Comparison of ENCODE assay signal across 8 cellular contexts in the genomic region with DNA sequence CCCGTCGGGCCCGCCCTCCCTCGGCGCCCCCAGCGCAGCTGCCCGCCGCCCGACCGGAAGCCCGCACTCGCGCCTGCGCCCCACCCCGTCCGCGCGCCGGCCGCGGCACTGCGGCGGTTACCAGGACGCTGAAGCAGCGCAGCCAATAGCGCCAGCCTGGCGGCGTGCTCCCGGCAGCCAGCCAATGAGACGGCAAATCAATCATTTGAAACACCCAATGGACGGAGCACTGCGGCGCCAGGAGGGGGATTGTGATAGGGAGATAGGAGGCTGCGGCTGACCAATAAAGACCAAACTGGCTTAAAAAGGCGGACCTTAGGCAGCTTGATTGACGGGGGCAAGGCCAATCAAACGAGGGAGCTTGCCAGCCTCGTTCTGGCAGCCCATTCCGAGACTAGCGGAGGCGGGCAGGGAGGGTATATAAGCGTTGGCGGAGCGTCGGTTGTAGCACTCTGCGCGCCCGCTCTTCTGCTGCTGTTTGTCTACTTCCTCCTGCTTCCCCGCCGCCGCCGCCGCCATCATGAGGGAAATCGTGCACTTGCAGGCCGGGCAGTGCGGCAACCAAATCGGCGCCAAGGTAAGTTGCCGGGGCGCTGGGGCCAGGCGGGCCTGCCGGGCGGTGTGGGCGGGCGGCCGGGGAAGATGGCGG. TPM values are rescaled to one million over a fixed set of nuclear protein-coding genes. Genes with fewer than 3 reads are reported as not detected.
A peak's percentile ranks its signal among the peaks of the same experiment; 100 is the strongest.
DNase-seq lines count a peak whose midpoint lies in the region; ATAC-seq and TF ChIP-seq lines count a peak whose summit lies in the region.

A gene (plus strand): TSS at position 447 of the 649 bp plus-strand sequence. CDS start 74 bp downstream, at position 521.

- no peaks in the 10 kb centered on the region for H3K27me3 ChIP-seq in prostate gland (replicated peaks; ENCODE audit: insufficient read depth)

- peak; percentile 95 to 97 for DNase-seq in NCI-H187 (lab: John Stamatoyannopoulos, UW)
- peak; percentile 85 to 100 (median 96) for DNase-seq in T-helper 2 cell
- DNase-seq in left ventricle myocardium superior: peak; percentile 100
- DNase-seq in prostate gland (ENCODE audit: low spot score): peak; percentile 100

- peak within 1 kb of the TSS; percentile 73 to 81 for H3K4me3 ChIP-seq in prostate gland
- peak within 1 kb of the TSS; percentile 84 for H3K4me3 ChIP-seq in urinary bladder (ENCODE audit: low read depth, low read length)

- H3K36me3 ChIP-seq in prostate gland (peaks cover 0 to 11% of the 10 kb centered on the region in 2 donors), urinary bladder (ENCODE audit: insufficient read depth) (no peaks in the 10 kb centered on the region)

- H3K27ac ChIP-seq in angular gyrus (ENCODE audit: low read depth, low read length) (peak within 1 kb of the TSS; percentile 98), prostate gland (peak within 1 kb of the TSS; percentile 92), urinary bladder (ENCODE audit: low read depth) (peak within 1 kb of the TSS; percentile 96)

- H3K4me1 ChIP-seq in prostate gland (replicated peaks) (peaks cover 35% of the 10 kb centered on the region), urinary bladder (ENCODE audit: insufficient read depth) (no peaks in the 10 kb centered on the region)

- peak; percentile 71 for ATAC-seq in GM18498 (IDR thresholded peaks at IDR 0.05; ENCODE audit: unreplicated experiment)
- peak; percentile 79 for ATAC-seq in HG02938 (IDR thresholded peaks at IDR 0.05; ENCODE audit: unreplicated experiment)
- peak; percentile 88 for ATAC-seq in left ventricle myocardium superior

- intact Hi-C loops in left ventricle myocardium superior (cut with micrococcal nuclease): no loop called here
- intact Hi-C loops in prostate gland (cut with DNase I): loop anchor here (2.0 kb wide), 1 partner anchor 14 kb away; a partner anchor contains a TSS

- WGBS in prostate gland: under 1% methylated on average over 42 of the region's 67 CpGs
- WGBS in urinary bladder: under 1% methylated on average over 67 of the region's 67 CpGs

- TF ChIP-seq POLR2A in prostate gland (IDR thresholded peaks at IDR 0.05): peak; percentile 97

- TF ChIP-seq CTCF in prostate gland (IDR thresholded peaks at IDR 0.05): peak in 2 of 4 experiments; percentile 25 to 41

- no peaks in the 10 kb centered on the region for H3K9me3 ChIP-seq in prostate gland

RNA-seq across cellular contexts. Expression of the gene that starts here (rescaled TPM):
- total RNA-seq in left ventricle myocardium superior (439 TPM), prostate gland (100 to 1,000 TPM; 279 to 484 TPM), urinary bladder (57.9 TPM)
- 239 TPM for polyA plus RNA-seq in urinary bladder

Comparison
In these comparisons a context has a peak if more than half of its experiments do, and no peak if none do; other contexts are left out.
1. Peak in every context shown above with its lines: DNase-seq, ATAC-seq, H3K4me3 ChIP-seq and H3K27ac ChIP-seq.